In the genomic region with DNA sequence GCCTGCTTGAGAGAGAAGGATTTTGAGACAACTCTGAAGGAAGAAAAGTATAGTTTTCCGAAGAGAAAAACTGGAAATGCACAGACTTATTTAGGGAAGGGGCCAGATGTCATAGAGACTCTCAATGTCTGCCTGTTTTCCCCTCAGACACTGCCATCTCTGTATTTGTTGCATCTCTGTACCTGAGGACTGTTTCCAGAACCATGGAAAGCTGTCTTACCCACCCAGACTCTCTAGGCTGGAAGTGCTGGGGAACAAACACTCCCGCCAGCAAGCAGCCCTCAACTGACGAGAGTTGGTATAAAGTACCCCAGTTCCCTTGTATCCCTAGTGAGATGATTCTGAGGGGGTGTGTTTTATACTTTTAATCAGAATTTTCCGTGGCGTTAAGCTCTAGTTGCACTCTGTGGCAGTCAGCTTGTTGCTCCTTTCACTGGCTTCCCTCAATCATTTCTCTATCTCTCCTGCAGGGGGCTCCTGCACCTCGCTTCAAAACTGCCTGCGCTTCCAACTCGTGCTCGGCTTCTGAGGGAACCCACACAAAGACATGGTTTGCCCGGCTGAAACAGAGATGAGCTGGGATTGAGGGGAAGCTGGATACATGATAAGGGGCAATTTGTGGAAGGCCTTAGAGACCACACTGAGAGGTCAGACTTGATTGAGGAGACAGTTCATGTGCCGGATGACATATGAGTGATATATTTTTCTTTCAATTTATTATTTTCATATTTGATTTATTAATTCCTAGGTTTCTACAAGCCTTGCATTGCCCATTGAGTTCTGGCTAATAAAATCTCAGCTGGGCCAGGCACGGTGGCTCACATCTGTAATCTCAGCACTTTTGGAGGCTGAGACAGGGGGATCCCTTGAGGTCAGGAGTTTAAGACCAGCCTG, we compare ENCODE assay signal across 7 cellular contexts. TPM values are rescaled to one million over a fixed set of nuclear protein-coding genes. Genes with fewer than 3 reads are reported as not detected.
DNase-seq lines count a peak whose midpoint lies in the region; ATAC-seq and TF ChIP-seq lines count a peak whose summit lies in the region.

No MANE protein-coding gene starts in this region.

- no peaks in the 10 kb centered on the region for H3K27me3 ChIP-seq in skeletal muscle tissue (ENCODE audit: control insufficient read depth in 3 of 3, insufficient read depth in 3 of 3, low read length in 3 of 3)

- no peak overlapping the region for H3K27ac ChIP-seq in skeletal muscle tissue (ENCODE audit: low read depth, low read length)

- peak overlapping the region in 2 of 3 donors; percentile 7 to 58 for H3K9ac ChIP-seq in skeletal muscle tissue (ENCODE audit: low read depth in 1 of 3, low read length in 3 of 3)

- H3K9me3 ChIP-seq in skeletal muscle tissue (ENCODE audit: control insufficient read depth in 3 of 3, low read length in 3 of 3), result no peaks in the 10 kb centered on the region

- DNase-seq in GM13976 (ENCODE audit: low spot score) (peak; percentile 69), NCI-H2029 (lab: John Stamatoyannopoulos, UW) (peak; percentile 36), T1000 (lab: John Stamatoyannopoulos, UW) (peak; percentile 46), astrocyte of the cerebellum (ENCODE audit: low read depth) (peak; percentile 33), iPS DF 19.7 (ENCODE audit: low read depth, low spot score) (peak; percentile 65)

- no peak for ATAC-seq in HG02981 (IDR thresholded peaks at IDR 0.05; ENCODE audit: unreplicated experiment)

- TF ChIP-seq CTCF in GM13976 (IDR thresholded peaks at IDR 0.05; ENCODE audit: borderline replicate concordance, control extremely low read depth, extremely low read depth, insufficient read depth, missing control alignments) (peak; percentile 78), astrocyte of the cerebellum (IDR thresholded peaks at IDR 0.05; ENCODE audit: low read depth, low read length, missing control alignments) (peak; percentile 89)

- peaks cover 0 to 8% (median 3%) of the 10 kb centered on the region in 3 donors for H3K4me1 ChIP-seq in skeletal muscle tissue (ENCODE audit: control insufficient read depth in 3 of 3, insufficient read depth in 3 of 3, low read length in 3 of 3)

- H3K36me3 ChIP-seq in skeletal muscle tissue (ENCODE audit: control insufficient read depth in 3 of 3, insufficient read depth in 3 of 3, low read length in 3 of 3), result no peaks in the 10 kb centered on the region

- in situ Hi-C loops in GM13976 (cut with MboI; ENCODE audit: low sequenced_read_pairs, unreplicated experiment) (no loop called here), astrocyte of the cerebellum (cut with HindIII; ENCODE audit: low sequenced_read_pairs) (no loop called here)

- H3K4me3 ChIP-seq in astrocyte of the cerebellum (ENCODE audit: low read depth, low read length) (no peak overlapping the region), skeletal muscle tissue (ENCODE audit: low read length in 3 of 3) (no peak overlapping the region)

RNA-seq across cellular contexts. Expression of gene CLPB, which starts 36.9 kb away (rescaled TPM):
- 18.8 TPM for total RNA-seq in skeletal muscle tissue
